In genomic region chr13:72648513-72649065, GRCh38 we compare ENCODE assay signal across 1 cellular context.
A peak's percentile ranks its signal among the peaks of the same experiment; 100 is the strongest.
TF ChIP-seq lines count a peak whose summit lies in the region.

No MANE protein-coding gene starts in this region.

TF ChIP-seq in H1, 55 proteins besides CTCF, POLR2A, EP300 and RAD21:
- no peak for TF ChIP-seq CHD1 (IDR thresholded peaks at IDR 0.05; ENCODE audit: low read depth, low read length)
- TF ChIP-seq CEBPB (IDR thresholded peaks at IDR 0.05; ENCODE audit: low read depth, low read length) = peak; percentile 36; the same call in 1 of the 2 replicates
